15 cellular contexts compared by ENCODE assay signal in genomic region chr5:107218457-107219193, GRCh38.
DNase-seq lines count a peak whose midpoint lies in the region; ATAC-seq, FAIRE-seq and TF ChIP-seq lines count a peak whose summit lies in the region.
"Had no signal": no experiment of that assay in that cellular context is flagged by ENCODE, and none has a peak within 500 bp of the region (broad histone marks: within the 10 kb centered on the region; RNA-seq: fewer than 3 reads in every experiment).

No MANE protein-coding gene starts in this region.

- DNase-seq in AG09309 (ENCODE audit: low read depth) (peak; percentile 16), NCI-H460 (ENCODE audit: extremely low read depth, low read depth) (peak; percentile 65), choroid plexus epithelial cell (ENCODE audit: low read depth) (peak; percentile 29), keratinocyte (ENCODE audit: low read depth, low spot score) (peak; percentile 4), KBM-7 (no peak)
- no peak for DNase-seq in activated CD4-positive, alpha-beta T cell treated with anti-CD3 and anti-CD28 coated beads for 48 hours
- DNase-seq: activated CD4-positive, alpha-beta memory T cell treated with anti-CD3 and anti-CD28 coated beads, Interleukin-2, amount 10 ng/mL, durations not matched to agents 7 days and 5 days; effector memory CD4-positive, alpha-beta T cell; GDM1; NCI-H1417; NCI-H774 had no signal

- in situ Hi-C loops in KBM-7 (cut with MboI; ENCODE audit: low pct_unique_long_range_greater_than_20kb, low sequenced_read_pairs), result no loop called here

- no peaks in the 10 kb centered on the region for H3K79me2 ChIP-seq in keratinocyte (ENCODE audit: control insufficient read depth, insufficient read depth, low read length)

- H3K4me2 ChIP-seq in keratinocyte (ENCODE audit: control insufficient read depth, extremely low read depth, insufficient read depth, low read depth, low read length), result no peak overlapping the region

- no peaks in the 10 kb centered on the region for H3K27me3 ChIP-seq in keratinocyte (ENCODE audit: control insufficient read depth, extremely low read depth, insufficient read depth, low read length)
- H3K27me3 ChIP-seq: upper lobe of right lung had no signal

- no peak overlapping the region for H3K9ac ChIP-seq in keratinocyte (ENCODE audit: control insufficient read depth, extremely low read depth, insufficient read depth, low read length)

- dilution Hi-C loops in keratinocyte (cut with MboI; ENCODE audit: extremely low pct_ligation_motif_present, low sequenced_read_pairs), result no loop called here

- ATAC-seq in GM18520 (IDR thresholded peaks at IDR 0.05; ENCODE audit: unreplicated experiment) (no peak), HG03571 (IDR thresholded peaks at IDR 0.05; ENCODE audit: unreplicated experiment) (no peak)

- H3K36me3 ChIP-seq in keratinocyte (ENCODE audit: control insufficient read depth in 2 of 2, extremely low read depth in 1 of 2, insufficient read depth in 2 of 2, low read length in 2 of 2), result no peaks in the 10 kb centered on the region
- H3K36me3 ChIP-seq: upper lobe of right lung had no signal

- FAIRE-seq in keratinocyte (lab: Jason Lieb, UNC), result peak; percentile 67

- H3K4me3 ChIP-seq in AG09309 (ENCODE audit: control insufficient read depth, low read depth, low read length) (no peak overlapping the region), choroid plexus epithelial cell (ENCODE audit: low read depth, low read length) (no peak overlapping the region), keratinocyte (ENCODE audit: control insufficient read depth in 2 of 3, extremely low read depth in 1 of 3, insufficient read depth in 2 of 3, low read depth in 1 of 3, low read length in 3 of 3) (no peak overlapping the region)
- H3K4me3 ChIP-seq: skin epidermis, upper lobe of right lung had no signal

- H4K20me1 ChIP-seq in keratinocyte (ENCODE audit: control insufficient read depth, extremely low read depth, insufficient read depth, low read length), result no peaks in the 10 kb centered on the region

- H3K27ac ChIP-seq in keratinocyte (ENCODE audit: control insufficient read depth, insufficient read depth, low read length), result no peak overlapping the region
- H3K27ac ChIP-seq: upper lobe of right lung had no signal

- peaks cover 21% of the 10 kb centered on the region for H3K4me1 ChIP-seq in keratinocyte (ENCODE audit: control insufficient read depth, extremely low read depth, insufficient read depth, low read length)
- H3K4me1 ChIP-seq: upper lobe of right lung had no signal

- H2AFZ ChIP-seq in keratinocyte (ENCODE audit: control insufficient read depth, low read length), result no peak overlapping the region

- TF ChIP-seq CTCF in AG09309 (IDR thresholded peaks at IDR 0.05; ENCODE audit: control insufficient read depth, insufficient read depth, low read depth, low read length, missing control alignments) (no peak), choroid plexus epithelial cell (conservative IDR thresholded peaks at IDR 0.05; ENCODE audit: low read depth, low read length) (no peak), keratinocyte (optimal IDR thresholded peaks at IDR 0.05 in 1 of 3, IDR thresholded peaks at IDR 0.05 in 1 of 3, conservative IDR thresholded peaks at IDR 0.05 in 1 of 3; ENCODE audit: extremely low read depth in 1 of 3, insufficient read depth in 2 of 3, low read length in 3 of 3) (no peak)

- H3K9me3 ChIP-seq in keratinocyte (ENCODE audit: control insufficient read depth, low read depth, low read length), result no peaks in the 10 kb centered on the region
- H3K9me3 ChIP-seq: upper lobe of right lung had no signal

- no peaks in the 10 kb centered on the region for H3K9me1 ChIP-seq in keratinocyte (ENCODE audit: control insufficient read depth, extremely low read depth, insufficient read depth, low read length)

Comparison
In these comparisons a context has a peak if more than half of its experiments do, and no peak if none do; other contexts are left out.
1. DNase-seq: peak in AG09309 (single experiment), NCI-H460 (single experiment), choroid plexus epithelial cell (single experiment) and keratinocyte (single experiment); none in activated CD4-positive, alpha-beta T cell treated with anti-CD3 and anti-CD28 coated beads for 48 hours (single experiment) and KBM-7 (single experiment).